In the genomic region with DNA sequence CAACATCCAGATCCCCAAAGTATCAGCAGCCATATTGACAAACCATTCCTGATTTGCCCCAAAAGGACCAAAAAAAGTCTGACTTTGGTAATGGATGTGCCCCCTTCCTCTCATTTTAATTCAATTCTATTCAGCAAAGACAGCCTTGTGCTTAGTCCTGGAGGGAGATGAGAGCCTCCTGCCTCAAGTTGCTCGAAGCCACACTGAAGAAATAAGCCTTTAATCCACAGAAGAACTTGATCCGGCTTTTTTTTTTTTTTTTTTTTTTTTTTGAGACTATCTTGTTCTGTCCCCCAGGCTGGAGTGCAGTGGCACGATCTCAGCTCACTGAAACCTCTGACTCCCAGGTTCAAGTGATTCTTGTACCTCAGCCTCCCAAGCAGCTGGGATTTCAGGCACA, we compare ENCODE assay signal across 7 cellular contexts.
"Had no signal": no experiment of that assay in that cellular context is flagged by ENCODE, and none has a peak within 500 bp of the region (broad histone marks: within the 10 kb centered on the region; RNA-seq: fewer than 3 reads in every experiment).

No MANE protein-coding gene starts in this region.

- H3K9me3 ChIP-seq: HAP-1 had no signal

- H3K27ac Mint-ChIP-seq: GM23338, HFFc6 had no signal

- H3K9me3 Mint-ChIP-seq: GM23338, HFFc6 had no signal

- DNase-seq: H7, HFFc6, IMR-90 had no signal

- ATAC-seq: GM23338, HCT116, K562 had no signal

- H3K4me3 ChIP-seq: GM23338, HAP-1, K562 had no signal

- H3K36me3 ChIP-seq: HAP-1 had no signal

- H3K4me3 Mint-ChIP-seq: GM23338, HFFc6 had no signal
